Comparison of ENCODE assay signal across 26 cellular contexts in genomic region chr11:30479899-30480298, GRCh38.
DNase-seq lines count a peak whose midpoint lies in the region; ATAC-seq and TF ChIP-seq lines count a peak whose summit lies in the region.
"Had no signal": no experiment of that assay in that cellular context is flagged by ENCODE, and none has a peak within 500 bp of the region (broad histone marks: within the 10 kb centered on the region; RNA-seq: fewer than 3 reads in every experiment).

No MANE protein-coding gene starts in this region.

- no peak overlapping the region for H3K4ac ChIP-seq in H9 (ENCODE audit: low read depth, low read length)

- no peak overlapping the region for H2AFZ ChIP-seq in H9 (ENCODE audit: low read length)

- H2BK120ac ChIP-seq in H9 (ENCODE audit: low read depth, low read length, poor library complexity, severe bottlenecking): no peak overlapping the region

- no peaks in the 10 kb centered on the region for H3K79me2 ChIP-seq in H9 (ENCODE audit: insufficient read depth, low read length)

- no peaks in the 10 kb centered on the region; a peak in 1 of 7 replicates for H3K36me3 Mint-ChIP-seq in H9 (ENCODE audit: insufficient read depth in 1 of 3, low read depth in 3 of 3)
- H3K36me3 Mint-ChIP-seq: activated naive CD8-positive, alpha-beta T cell had no signal

- intact Hi-C loops in right cardiac atrium (cut with DNase I) (loop anchor here in 1 of 4 donors (10.0 kb wide), 1 partner anchor 105 kb away; the partner anchor contains the start of gene MPPED2), psoas muscle (cut with DNase I) (loop anchor here in 1 of 2 donors (10.0 kb wide), 1 partner anchor 105 kb away; the partner anchor contains the start of gene MPPED2)

- TF ChIP-seq CTCF in H9 (conservative IDR thresholded peaks at IDR 0.05) (no peak), psoas muscle (IDR thresholded peaks at IDR 0.05) (no peak)

- peak overlapping the region in 2 of 3 experiments; percentile 22 to 59; a peak in 2 of 7 replicates for H3K27ac Mint-ChIP-seq in H9
- H3K27ac Mint-ChIP-seq: activated CD4-positive, alpha-beta memory T cell treated with anti-CD3 and anti-CD28 coated beads, Interleukin-2, amount 10 ng/mL, durations not matched to agents 7 days and 5 days; activated naive CD8-positive, alpha-beta T cell; activated T-helper 2 cell treated with anti-CD3 and anti-CD28 coated beads, Interferon-gamma antibody, Interleukin-2, Interleukin-4, amounts not matched to agents 10 μg/mL and 5 μg/mL and 100 μg/mL, durations not matched to agents 14 hours and 24 hours and 36 hours; CD4-positive, alpha-beta T cell; stimulated activated naive CD8-positive, alpha-beta T cell treated with anti-CD3 and anti-CD28 coated beads, Interleukin-15, amount 100 ng/mL, for 72 hours; T-helper 1 cell treated with Interleukin-12 subunit alpha and Interleukin-12 subunit beta and Interleukin-4 antibody, amounts not matched to agents 30 μg/mL and 1 μg/mL, for 36 hours had no signal

- no peak overlapping the region for H4K91ac ChIP-seq in H9 (ENCODE audit: insufficient read length, low read depth, low read length)

- no peak overlapping the region for H2BK12ac ChIP-seq in H9 (ENCODE audit: insufficient read length, low read depth, low read length)

- no peak overlapping the region for H3T11ph ChIP-seq in H9 (ENCODE audit: low read length)

- H3K9me3 ChIP-seq in H9 (ENCODE audit: control insufficient read depth, low read depth, low read length) (no peaks in the 10 kb centered on the region), right cardiac atrium (ENCODE audit: control insufficient read depth, low read length) (no peaks in the 10 kb centered on the region), psoas muscle (no peaks in the 10 kb centered on the region)
- H3K9me3 ChIP-seq: lower lobe of right lung, transverse colon had no signal

- no peak overlapping the region for H3K27ac ChIP-seq in H9 (ENCODE audit: insufficient read length, low read depth, low read length)
- H3K27ac ChIP-seq in cingulate gyrus (ENCODE audit: low read depth, low read length): peak overlapping the region; percentile 33
- peak overlapping the region; percentile 72 for H3K27ac ChIP-seq in right cardiac atrium (ENCODE audit: low read length)
- H3K27ac ChIP-seq in psoas muscle: peak overlapping the region; percentile 32
- H3K27ac ChIP-seq: lower lobe of right lung had no signal

- no peak overlapping the region for H2AK5ac ChIP-seq in H9 (ENCODE audit: insufficient read length, low read length)

- peaks cover 50 to 55% of the 10 kb centered on the region in 2 experiments for H3K4me1 Mint-ChIP-seq in H9
- H3K4me1 Mint-ChIP-seq: activated CD4-positive, alpha-beta memory T cell treated with anti-CD3 and anti-CD28 coated beads, Interleukin-2, amount 10 ng/mL, durations not matched to agents 7 days and 5 days; central memory CD8-positive, alpha-beta T cell; stimulated activated naive CD8-positive, alpha-beta T cell treated with anti-CD3 and anti-CD28 coated beads, Interleukin-15, amount 100 ng/mL, for 72 hours had no signal

- no peaks in the 10 kb centered on the region for H3K23me2 ChIP-seq in H9 (ENCODE audit: insufficient read length, low read depth, low read length, poor library complexity, severe bottlenecking)

- WGBS in H9 (ENCODE audit: extremely low coverage, insufficient read length, low lambda C conversion rate): no CpG with 5 or more reads among the region's 4 CpGs
- 55% methylated on average over 4 of the region's 4 CpGs for WGBS in right cardiac atrium
- WGBS in psoas muscle, 3 donors: 82 to 91% (median 86%) methylated on average over 4 of the region's 4 CpGs

- no peaks in the 10 kb centered on the region for H3K79me1 ChIP-seq in H9 (ENCODE audit: insufficient read depth, low read depth, low read length, poor library complexity, severe bottlenecking)

- no peaks in the 10 kb centered on the region for H3K27me3 Mint-ChIP-seq in H9 (ENCODE audit: low read depth)

- H3K36me3 ChIP-seq in psoas muscle (ENCODE audit: insufficient read depth in 1 of 2, low read depth in 1 of 2): no peaks in the 10 kb centered on the region
- H3K36me3 ChIP-seq: lower lobe of right lung, transverse colon had no signal

- no peak overlapping the region for H3K4me2 ChIP-seq in H9 (ENCODE audit: insufficient read depth, insufficient read length, low read length)

- H4K8ac ChIP-seq in H9 (replicated peaks; ENCODE audit: insufficient read length, low read depth, low read length): no peak overlapping the region

- no peak overlapping the region for H3K4me3 Mint-ChIP-seq in H9
- H3K4me3 Mint-ChIP-seq: activated CD4-positive, alpha-beta memory T cell treated with anti-CD3 and anti-CD28 coated beads, Interleukin-2, amount 10 ng/mL, durations not matched to agents 7 days and 5 days; activated naive CD8-positive, alpha-beta T cell; CD4-positive, alpha-beta T cell; central memory CD8-positive, alpha-beta T cell; stimulated activated naive CD8-positive, alpha-beta T cell treated with anti-CD3 and anti-CD28 coated beads, Interleukin-15, amount 100 ng/mL, for 72 hours; T-helper 1 cell treated with Interleukin-12 subunit alpha and Interleukin-12 subunit beta and Interleukin-4 antibody, amounts not matched to agents 30 μg/mL and 1 μg/mL, for 36 hours had no signal

- no peak overlapping the region for H3K9ac ChIP-seq in H9 (ENCODE audit: extremely low read depth, insufficient read length, low read length)

- H4K20me1 ChIP-seq in H9 (ENCODE audit: control insufficient read depth, insufficient read depth, insufficient read length): no peaks in the 10 kb centered on the region

- no peak overlapping the region for H3K14ac ChIP-seq in H9 (ENCODE audit: insufficient read depth, low read length)

- no peak overlapping the region for H2BK15ac ChIP-seq in H9 (ENCODE audit: low read depth, low read length)

- H3K23ac ChIP-seq in H9 (ENCODE audit: insufficient read length, low read depth, low read length): no peak overlapping the region

- no peak overlapping the region for H2BK5ac ChIP-seq in H9 (ENCODE audit: insufficient read length, low read length)

- H3K4me3 ChIP-seq in right cardiac atrium (ENCODE audit: low read length): no peak overlapping the region
- no peak overlapping the region for H3K4me3 ChIP-seq in psoas muscle
- H3K4me3 ChIP-seq: dorsolateral prefrontal cortex, GM12878, lower lobe of right lung, transverse colon had no signal

- H3K56ac ChIP-seq in H9 (ENCODE audit: insufficient read length, low read depth, low read length): no peak overlapping the region

- DNase-seq in H9 (no peak), right cardiac atrium (no peak), psoas muscle (no peak), NCI-H1694 (lab: John Stamatoyannopoulos, UW) (no peak), NCI-H226 (no peak), kidney tubule cell (ENCODE audit: low spot score) (no peak)
- DNase-seq: activated CD4-positive, alpha-beta memory T cell treated with anti-CD3 and anti-CD28 coated beads, Interleukin-2, amount 10 ng/mL, durations not matched to agents 7 days and 5 days; activated CD4-positive, CD25-positive, alpha-beta regulatory T cell treated with anti-CD3 and anti-CD28 coated beads, Interleukin-2, amount 50 U/mL, for 72 hours; anterior cingulate cortex; CD4-positive, alpha-beta T cell; dorsolateral prefrontal cortex; kidney; lower lobe of right lung; NCI-H1105 treated with DMSO at 0.1 percent for 48 hours; NCI-H2029 treated with DMSO at 0.1 percent for 48 hours; NCI-H345; NCI-H748 treated with DMSO at 0.1 percent for 48 hours; stimulated activated naive CD8-positive, alpha-beta T cell treated with anti-CD3 and anti-CD28 coated beads, Interleukin-15, amount 100 ng/mL, for 72 hours; transverse colon had no signal

- H3K4me1 ChIP-seq in H9 (ENCODE audit: insufficient read depth, low read length) (peaks cover 11% of the 10 kb centered on the region; the same call in 1 of the 2 replicates), right cardiac atrium (ENCODE audit: control insufficient read depth, insufficient read depth, low read length) (peaks cover 5% of the 10 kb centered on the region), psoas muscle (peaks cover 20% of the 10 kb centered on the region)
- H3K4me1 ChIP-seq: lower lobe of right lung had no signal

- ATAC-seq in right cardiac atrium (peak in 1 of 2 donors; percentile 28), psoas muscle (peak in 1 of 4 donors; percentile 36), HG02973 (IDR thresholded peaks at IDR 0.05; ENCODE audit: unreplicated experiment) (no peak)
- ATAC-seq: GM12878; lower lobe of right lung; stimulated activated naive CD8-positive, alpha-beta T cell treated with anti-CD3 and anti-CD28 coated beads, Interleukin-15, amount 100 ng/mL, for 72 hours had no signal

- no peak overlapping the region for H4K5ac ChIP-seq in H9 (ENCODE audit: insufficient read length, low read depth, low read length)

- H3K18ac ChIP-seq in H9 (ENCODE audit: insufficient read length, low read depth, low read length): no peak overlapping the region

- no peak overlapping the region for H2BK20ac ChIP-seq in H9 (ENCODE audit: low read depth, low read length, poor library complexity, severe bottlenecking)

- H3K27me3 ChIP-seq in H9 (ENCODE audit: insufficient read depth, low read length) (no peaks in the 10 kb centered on the region), right cardiac atrium (ENCODE audit: control insufficient read depth, insufficient read depth) (no peaks in the 10 kb centered on the region), psoas muscle (ENCODE audit: insufficient read depth in 3 of 3, low read length in 2 of 3) (no peaks in the 10 kb centered on the region)
- H3K27me3 ChIP-seq: transverse colon had no signal

- no peaks in the 10 kb centered on the region for H3K9me3 Mint-ChIP-seq in H9
- H3K9me3 Mint-ChIP-seq: activated CD4-positive, alpha-beta memory T cell treated with anti-CD3 and anti-CD28 coated beads, Interleukin-2, amount 10 ng/mL, durations not matched to agents 7 days and 5 days; activated T-helper 2 cell treated with anti-CD3 and anti-CD28 coated beads, Interferon-gamma antibody, Interleukin-2, Interleukin-4, amounts not matched to agents 10 μg/mL and 5 μg/mL and 100 μg/mL, durations not matched to agents 14 hours and 24 hours and 36 hours; CD4-positive, alpha-beta T cell; central memory CD8-positive, alpha-beta T cell; stimulated activated naive CD8-positive, alpha-beta T cell treated with anti-CD3 and anti-CD28 coated beads, Interleukin-15, amount 100 ng/mL, for 72 hours; T-helper 1 cell treated with Interleukin-12 subunit alpha and Interleukin-12 subunit beta and Interleukin-4 antibody, amounts not matched to agents 30 μg/mL and 1 μg/mL, for 36 hours had no signal
